Comparison of ENCODE assay signal across 25 cellular contexts in genomic region chr2:193985272-193985671, GRCh38.
A peak's percentile ranks its signal among the peaks of the same experiment; 100 is the strongest.
DNase-seq lines count a peak whose midpoint lies in the region; ATAC-seq, FAIRE-seq and TF ChIP-seq lines count a peak whose summit lies in the region.
"Had no signal": no experiment of that assay in that cellular context is flagged by ENCODE, and none has a peak within 500 bp of the region (broad histone marks: within the 10 kb centered on the region; RNA-seq: fewer than 3 reads in every experiment).

No MANE protein-coding gene starts in this region.

- ATAC-seq in HG02642 (IDR thresholded peaks at IDR 0.05; ENCODE audit: poor library complexity, unreplicated experiment) = no peak
- ATAC-seq in activated T-helper 17 cell treated with anti-CD3 and anti-CD28 coated beads, Interleukin-2, amount 50 U/mL, for 72 hours (replicated peaks) = no peak
- ATAC-seq: A549 had no signal

- no peaks in the 10 kb centered on the region for H3K9me3 ChIP-seq in neural cell (ENCODE audit: low read length)
- H3K9me3 ChIP-seq: A549; BE2C; BLaER1 treated with 17β-estradiol and CSF1 and Interleukin-3, amounts not matched to agents 10 nM and 100 nM had no signal

- no peak overlapping the region for H3K27ac Mint-ChIP-seq in activated T-helper 17 cell treated with anti-CD3 and anti-CD28 coated beads, Interleukin-2, amount 50 U/mL, for 72 hours
- H3K27ac Mint-ChIP-seq: CD14-positive monocyte; CD4-positive, alpha-beta T cell; CD8-positive, alpha-beta memory T cell had no signal

- peak; percentile 63 for TF ChIP-seq EP300 in neural cell (conservative IDR thresholded peaks at IDR 0.05; ENCODE audit: poor library complexity, severe bottlenecking)

- H3K4me2 ChIP-seq in neural cell (ENCODE audit: low read length) = no peak overlapping the region
- H3K4me2 ChIP-seq: A549; BLaER1 treated with 17β-estradiol and CSF1 and Interleukin-3, amounts not matched to agents 10 nM and 100 nM had no signal

- H3K9me2 ChIP-seq in neural cell (ENCODE audit: insufficient read depth, low read length) = no peaks in the 10 kb centered on the region

- no peak overlapping the region for H3K4me3 ChIP-seq in neural cell (ENCODE audit: low read length)
- H3K4me3 ChIP-seq: A549; BLaER1 treated with 17β-estradiol and CSF1 and Interleukin-3, amounts not matched to agents 10 nM and 100 nM; GM23248 had no signal

- FAIRE-seq in HTR-8/SVneo (lab: Jason Lieb, UNC) = no peak
- FAIRE-seq: A549, D721Med, G401.6, GM19239, H1 had no signal

- no peak for TF ChIP-seq CTCF in neural cell (IDR thresholded peaks at IDR 0.05; ENCODE audit: poor library complexity, severe bottlenecking)

- no peaks in the 10 kb centered on the region for H3K27me3 ChIP-seq in neural cell (ENCODE audit: insufficient read depth, low read depth, low read length)
- H3K27me3 ChIP-seq: BE2C; BLaER1 treated with 17β-estradiol and CSF1 and Interleukin-3, amounts not matched to agents 10 nM and 100 nM had no signal

- no peaks in the 10 kb centered on the region for H3K36me3 ChIP-seq in neural cell (ENCODE audit: insufficient read depth, low read length)
- H3K36me3 ChIP-seq: BE2C; BLaER1 treated with 17β-estradiol and CSF1 and Interleukin-3, amounts not matched to agents 10 nM and 100 nM had no signal

- no peak overlapping the region for H3K9ac ChIP-seq in neural cell (ENCODE audit: low read length)
- H3K9ac ChIP-seq: BLaER1 treated with 17β-estradiol and CSF1 and Interleukin-3, amounts not matched to agents 10 nM and 100 nM; GM23248 had no signal

- no peaks in the 10 kb centered on the region for H3K9me3 Mint-ChIP-seq in activated T-helper 17 cell treated with anti-CD3 and anti-CD28 coated beads, Interleukin-2, amount 50 U/mL, for 72 hours
- H3K9me3 Mint-ChIP-seq: CD14-positive monocyte; CD4-positive, alpha-beta T cell had no signal

- H3K79me2 ChIP-seq in neural cell (replicated peaks; ENCODE audit: insufficient read depth, low read length) = no peaks in the 10 kb centered on the region

- no peaks in the 10 kb centered on the region for H3K27me3 Mint-ChIP-seq in activated T-helper 17 cell treated with anti-CD3 and anti-CD28 coated beads, Interleukin-2, amount 50 U/mL, for 72 hours
- H3K27me3 Mint-ChIP-seq: CD4-positive, alpha-beta T cell; CD8-positive, alpha-beta memory T cell had no signal

- no peak overlapping the region for H3K27ac ChIP-seq in neural cell (ENCODE audit: low read length)
- H3K27ac ChIP-seq: A549; BLaER1 treated with 17β-estradiol and CSF1 and Interleukin-3, amounts not matched to agents 10 nM and 100 nM; GM23248 had no signal

- no peaks in the 10 kb centered on the region for H3F3A ChIP-seq in neural cell (ENCODE audit: insufficient read depth, low read length, poor library complexity, severe bottlenecking)

- H3K36me3 Mint-ChIP-seq in activated T-helper 17 cell treated with anti-CD3 and anti-CD28 coated beads, Interleukin-2, amount 50 U/mL, for 72 hours (ENCODE audit: low read depth) = no peaks in the 10 kb centered on the region
- H3K36me3 Mint-ChIP-seq: CD14-positive monocyte; CD8-positive, alpha-beta memory T cell had no signal

- H2AFZ ChIP-seq in neural cell (ENCODE audit: low read depth, low read length) = no peak overlapping the region

- no peak for TF ChIP-seq RAD21 in neural cell (conservative IDR thresholded peaks at IDR 0.05)

- H3K4me3 Mint-ChIP-seq in activated T-helper 17 cell treated with anti-CD3 and anti-CD28 coated beads, Interleukin-2, amount 50 U/mL, for 72 hours = no peak overlapping the region
- H3K4me3 Mint-ChIP-seq: CD14-positive monocyte; CD4-positive, alpha-beta T cell; CD8-positive, alpha-beta memory T cell had no signal

- H4K20me1 ChIP-seq in neural cell (ENCODE audit: insufficient read depth) = no peaks in the 10 kb centered on the region
- H4K20me1 ChIP-seq: BLaER1 treated with 17β-estradiol and CSF1 and Interleukin-3, amounts not matched to agents 10 nM and 100 nM had no signal

- no peaks in the 10 kb centered on the region for H3K4me1 Mint-ChIP-seq in activated T-helper 17 cell treated with anti-CD3 and anti-CD28 coated beads, Interleukin-2, amount 50 U/mL, for 72 hours
- H3K4me1 Mint-ChIP-seq: CD14-positive monocyte; CD8-positive, alpha-beta memory T cell had no signal

- DNase-seq in NCI-H1694 (lab: John Stamatoyannopoulos, UW) (peak; percentile 72), NCI-H2171 (lab: John Stamatoyannopoulos, UW) (peak; percentile 76), NCI-H2227 treated with DMSO at 0.1 percent for 48 hours (lab: John Stamatoyannopoulos, UW) (peak; percentile 68), HTR-8/SVneo (ENCODE audit: insufficient read length, low spot score) (no peak)
- DNase-seq: 8988T; ACHN; AML-193; BE2C; CD4-positive, alpha-beta T cell; CD8-positive, alpha-beta memory T cell; DMS153; DND-41; GM23248; H7; HCEC 1CT had no signal

TF ChIP-seq in neural cell, 6 proteins besides CTCF, POLR2A, EP300 and RAD21:
- peak; percentile 55 for TF ChIP-seq POLR2AphosphoS5 (IDR thresholded peaks at IDR 0.05)
- TF ChIP-seq SMC3 (conservative IDR thresholded peaks at IDR 0.05; ENCODE audit: poor library complexity) = no peak
- no peak for TF ChIP-seq EZH2 (IDR thresholded peaks at IDR 0.05; ENCODE audit: borderline replicate concordance, insufficient read depth, low read length, poor library complexity, severe bottlenecking)
- TF ChIP-seq TAF1 (IDR thresholded peaks at IDR 0.05; ENCODE audit: low read depth) = no peak
